ENCODE assay signal across 15 cellular contexts in genomic region chr9:16062542-16063240, GRCh38.
DNase-seq lines count a peak whose midpoint lies in the region; ATAC-seq, FAIRE-seq and TF ChIP-seq lines count a peak whose summit lies in the region.
"Had no signal": no experiment of that assay in that cellular context is flagged by ENCODE, and none has a peak within 500 bp of the region (broad histone marks: within the 10 kb centered on the region; RNA-seq: fewer than 3 reads in every experiment).

No MANE protein-coding gene starts in this region.

- H4K91ac ChIP-seq in neuronal stem cell (ENCODE audit: low read depth, low read length, poor library complexity) = no peak overlapping the region

- no peak overlapping the region for H2BK120ac ChIP-seq in neuronal stem cell (ENCODE audit: low read depth, low read length)

- WGBS in mammary epithelial cell (ENCODE audit: low coverage, missing lambda C conversion rate) = 19% methylated on average over 6 of the region's 9 CpGs
- WGBS in neuronal stem cell (ENCODE audit: extremely low coverage in 2 of 2, insufficient read length in 2 of 2, insufficient replicate concordance in 1 of 2), 2 donors = no CpG with 5 or more reads among the region's 9 CpGs
- WGBS in pancreas, 2 donors = 82 to 90% methylated on average over 9 of the region's 9 CpGs

- H2BK15ac ChIP-seq in neuronal stem cell (ENCODE audit: low read length) = no peak overlapping the region

- H3K4me1 ChIP-seq in mammary epithelial cell (ENCODE audit: insufficient read depth, low read length) (peaks cover 51% of the 10 kb centered on the region), neuronal stem cell (ENCODE audit: control insufficient read depth in 2 of 2, insufficient read depth in 1 of 2, low read depth in 1 of 2, low read length in 2 of 2) (peaks cover 6 to 8% of the 10 kb centered on the region in 2 donors), pancreas (no peaks in the 10 kb centered on the region)

- H3K23ac ChIP-seq in neuronal stem cell (ENCODE audit: low read depth, low read length, poor library complexity) = no peak overlapping the region

- CTCF ChIA-PET in mammary epithelial cell (lab: Charles Lee; ENCODE audit: low non-redundant PET) = interaction anchor here (0.6 kb wide), 1 partner anchor 34 kb away, joined by 3 read pairs; no protein-coding TSS in a partner anchor

- H2AFZ ChIP-seq in mammary epithelial cell (ENCODE audit: low read depth, low read length) = peak overlapping the region; percentile 32
- H2AFZ ChIP-seq in neuronal stem cell (ENCODE audit: low read length) = no peak overlapping the region

- H3K4me2 ChIP-seq in mammary epithelial cell (ENCODE audit: insufficient read depth, low read depth, low read length) (peak overlapping the region; percentile 39), neuronal stem cell (ENCODE audit: insufficient read depth, low read length, poor library complexity, severe bottlenecking) (no peak overlapping the region)

- H4K8ac ChIP-seq in neuronal stem cell (ENCODE audit: low read depth, low read length) = no peak overlapping the region

- no peaks in the 10 kb centered on the region for H3K79me2 ChIP-seq in mammary epithelial cell (ENCODE audit: insufficient read depth, low read length)

- H3K18ac ChIP-seq in neuronal stem cell (ENCODE audit: low read length) = no peak overlapping the region

- H3K36me3 ChIP-seq in MG63 (no peaks in the 10 kb centered on the region), mammary epithelial cell (ENCODE audit: insufficient read depth, low read length) (no peaks in the 10 kb centered on the region), neuronal stem cell (replicated peaks in 1 of 2; ENCODE audit: control insufficient read depth in 2 of 2, insufficient read depth in 2 of 2, low read length in 2 of 2) (no peaks in the 10 kb centered on the region), pancreas (no peaks in the 10 kb centered on the region)

- H2AK5ac ChIP-seq in neuronal stem cell (ENCODE audit: low read depth, low read length) = no peak overlapping the region

- dilution Hi-C loops in mammary epithelial cell (cut with HindIII; ENCODE audit: low sequenced_read_pairs) = no loop called here

- peak; percentile 38 for DNase-seq in DMS53 (lab: John Stamatoyannopoulos, UW)
- DNase-seq in DMS53 treated with DMSO at 0.1 percent for 48 hours (lab: John Stamatoyannopoulos, UW; ENCODE audit: unreplicated experiment) = no peak
- peak; percentile 98 for DNase-seq in MG63
- DNase-seq in mammary epithelial cell = peak; percentile 99
- peak; percentile 43 for DNase-seq in retinal pigment epithelial cell (ENCODE audit: low read depth)
- DNase-seq in neuronal stem cell (ENCODE audit: low spot score) = no peak
- DNase-seq in pancreas = no peak
- DNase-seq in NCI-H2227 (lab: John Stamatoyannopoulos, UW; ENCODE audit: unreplicated experiment) = no peak
- DNase-seq: cortex of kidney, H7, naive B cell, NCI-H1105 treated with DMSO at 0.1 percent for 48 hours had no signal

- H3K27me3 ChIP-seq in MG63 (no peaks in the 10 kb centered on the region), mammary epithelial cell (ENCODE audit: insufficient read depth, low read length) (no peaks in the 10 kb centered on the region), neuronal stem cell (ENCODE audit: control insufficient read depth in 3 of 3, insufficient read depth in 3 of 3, low read depth in 1 of 3, low read length in 3 of 3) (no peaks in the 10 kb centered on the region), pancreas (no peaks in the 10 kb centered on the region)

- H3K4me3 ChIP-seq in MG63 (no peak overlapping the region), mammary epithelial cell (replicated peaks in 1 of 3; ENCODE audit: insufficient read depth in 1 of 3, low read depth in 2 of 3, low read length in 3 of 3) (no peak overlapping the region), retinal pigment epithelial cell (ENCODE audit: low read length) (no peak overlapping the region), neuronal stem cell (ENCODE audit: low read length in 2 of 2) (no peak overlapping the region), pancreas (no peak overlapping the region)

- H3K14ac ChIP-seq in neuronal stem cell (ENCODE audit: low read length) = no peak overlapping the region

- H4K20me1 ChIP-seq in mammary epithelial cell (ENCODE audit: insufficient read depth, low read length) = no peaks in the 10 kb centered on the region

- intact Hi-C loops in mammary epithelial cell (cut with micrococcal nuclease) (loop anchor here (5.0 kb wide), 1 partner anchor 70 kb away; no protein-coding TSS in a partner anchor), pancreas (cut with DNase I) (no loop called here)

- H3K9me3 ChIP-seq in MG63 = peaks cover 28% of the 10 kb centered on the region
- peaks cover 6% of the 10 kb centered on the region for H3K9me3 ChIP-seq in mammary epithelial cell (replicated peaks; ENCODE audit: insufficient read depth, low read length)
- H3K9me3 ChIP-seq in neuronal stem cell (replicated peaks in 1 of 2; ENCODE audit: control insufficient read depth in 2 of 2, insufficient read depth in 1 of 2, low read depth in 1 of 2, low read length in 2 of 2) = no peaks in the 10 kb centered on the region
- no peaks in the 10 kb centered on the region for H3K9me3 ChIP-seq in pancreas

- no peak for TF ChIP-seq CTCF in mammary epithelial cell (conservative IDR thresholded peaks at IDR 0.05 in 1 of 2, IDR thresholded peaks at IDR 0.05 in 1 of 2; ENCODE audit: extremely low read depth in 1 of 2, insufficient read depth in 1 of 2, low read depth in 1 of 2, low read length in 2 of 2)
- no peak for TF ChIP-seq CTCF in retinal pigment epithelial cell (conservative IDR thresholded peaks at IDR 0.05; ENCODE audit: low read depth, low read length)
- TF ChIP-seq CTCF in pancreas (IDR thresholded peaks at IDR 0.05) = no peak

- H3K79me1 ChIP-seq in neuronal stem cell (ENCODE audit: low read depth, low read length) = no peaks in the 10 kb centered on the region

- no peak overlapping the region for H3K4ac ChIP-seq in neuronal stem cell (ENCODE audit: low read length)

- H3K27ac ChIP-seq in mammary epithelial cell (ENCODE audit: insufficient read depth, low read depth, low read length) = peak overlapping the region; percentile 90
- H3K27ac ChIP-seq in neuronal stem cell (replicated peaks; ENCODE audit: low read length) = no peak overlapping the region
- H3K27ac ChIP-seq in pancreas = no peak overlapping the region
- H3K27ac ChIP-seq: 22Rv1 had no signal

- no peak overlapping the region for H2BK12ac ChIP-seq in neuronal stem cell (ENCODE audit: low read length)

- ATAC-seq in pancreas = no peak
- ATAC-seq: stimulated activated memory B cell treated with anti-CD40 and anti-IgM and Interleukin-4, amounts not matched to agents 10 μg/mL and 1 μg/mL and 100 μg/mL, for 72 hours had no signal

- in situ Hi-C loops in mammary epithelial cell (cut with MboI; ENCODE audit: low sequenced_read_pairs in 2 of 2) = no loop called here

- no peak overlapping the region for H2BK5ac ChIP-seq in neuronal stem cell (ENCODE audit: low read length)

- FAIRE-seq in pancreas (lab: Jason Lieb, UNC) = no peak
- FAIRE-seq: G401.6 had no signal

- TSS peak; percentile 82 for BruUV-seq in mammary epithelial cell (replicated peaks; lab: Mats Ljungman, UMichigan)

- H3K9ac ChIP-seq in mammary epithelial cell (ENCODE audit: insufficient read depth, low read length) = peak overlapping the region; percentile 39
- no peak overlapping the region for H3K9ac ChIP-seq in neuronal stem cell (ENCODE audit: low read depth, low read length, poor library complexity)

Comparison
In these comparisons a context has a peak if more than half of its experiments do, and no peak if none do; other contexts are left out.
1. DNase-seq: peak in DMS53 (single experiment), MG63 (single experiment), mammary epithelial cell (single experiment) and retinal pigment epithelial cell (single experiment); none in DMS53 treated with DMSO at 0.1 percent for 48 hours (single experiment), neuronal stem cell (single experiment), pancreas (0 of 6) and NCI-H2227 (single experiment).